In the genomic region with DNA sequence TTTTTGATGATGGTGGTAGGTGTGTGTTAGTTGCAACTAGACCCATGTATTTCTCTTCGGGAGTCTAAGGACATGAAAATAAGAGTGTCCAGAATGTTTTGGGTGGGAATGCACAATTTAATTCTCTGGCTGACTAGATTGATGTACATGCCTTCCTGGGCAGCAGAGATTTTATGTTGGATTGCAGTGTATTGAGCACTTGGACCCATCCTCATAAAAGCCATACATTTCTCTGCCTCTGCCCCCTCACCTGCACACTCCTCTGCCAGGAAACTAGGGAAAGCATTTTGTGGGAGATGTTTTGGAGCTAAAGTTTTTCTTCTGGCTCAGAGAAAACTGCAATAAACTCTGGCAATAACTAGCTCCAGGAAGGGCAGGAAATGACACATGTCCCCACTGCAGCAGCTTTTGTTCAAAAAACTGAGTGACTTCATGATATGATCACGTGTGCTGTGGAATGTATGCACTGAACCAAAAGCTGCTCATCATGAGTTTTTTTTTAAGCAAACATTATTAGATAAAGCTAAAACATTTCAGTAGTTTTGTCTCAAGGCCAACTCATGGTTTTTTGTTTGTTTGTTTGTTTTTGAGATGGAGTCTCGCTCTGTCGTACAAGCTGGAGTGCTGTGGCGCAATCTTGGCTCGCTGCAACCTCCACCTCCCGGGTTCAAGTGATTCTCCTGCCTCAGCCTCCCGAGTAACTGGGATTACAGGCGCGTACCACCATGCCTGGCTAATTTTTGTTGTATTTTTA, we compare ENCODE assay signal across 7 cellular contexts. TPM values are rescaled to one million over a fixed set of nuclear protein-coding genes. Genes with fewer than 3 reads are reported as not detected.
DNase-seq lines count a peak whose midpoint lies in the region; ATAC-seq lines count a peak whose summit lies in the region.
"Had no signal": no experiment of that assay in that cellular context is flagged by ENCODE, and none has a peak within 500 bp of the region (broad histone marks: within the 10 kb centered on the region; RNA-seq: fewer than 3 reads in every experiment).

No MANE protein-coding gene starts in this region.

- H3K4me3 Mint-ChIP-seq in natural killer cell treated with Interleukin-12 subunit alpha and Interleukin-12 subunit beta and Interleukin-15 and Interleukin-18, amount 100 ng/mL, for 72 hours = no peak overlapping the region

- no peaks in the 10 kb centered on the region for H3K9me3 Mint-ChIP-seq in natural killer cell treated with Interleukin-12 subunit alpha and Interleukin-12 subunit beta and Interleukin-15 and Interleukin-18, amount 100 ng/mL, for 72 hours

- H3K27me3 Mint-ChIP-seq in natural killer cell treated with Interleukin-12 subunit alpha and Interleukin-12 subunit beta and Interleukin-15 and Interleukin-18, amount 100 ng/mL, for 72 hours = no peaks in the 10 kb centered on the region

- DNase-seq in HT1080 (ENCODE audit: low read depth) (peak; percentile 93), astrocyte of the hippocampus (ENCODE audit: low read depth, low spot score) (peak; percentile 75), NCI-H146 treated with DMSO at 0.1 percent for 48 hours (lab: John Stamatoyannopoulos, UW; ENCODE audit: unreplicated experiment) (no peak)
- DNase-seq in natural killer cell treated with Interleukin-12 subunit alpha and Interleukin-12 subunit beta and Interleukin-15 and Interleukin-18, amount 100 ng/mL, for 72 hours (ENCODE audit: low spot score) = no peak

- peak overlapping the region; percentile 1 to 48 for H3K27ac Mint-ChIP-seq in natural killer cell treated with Interleukin-12 subunit alpha and Interleukin-12 subunit beta and Interleukin-15 and Interleukin-18, amount 100 ng/mL, for 72 hours

- peaks cover under 1% of the 10 kb centered on the region for H3K36me3 Mint-ChIP-seq in natural killer cell treated with Interleukin-12 subunit alpha and Interleukin-12 subunit beta and Interleukin-15 and Interleukin-18, amount 100 ng/mL, for 72 hours

- ATAC-seq in natural killer cell treated with Interleukin-12 subunit alpha and Interleukin-12 subunit beta and Interleukin-15 and Interleukin-18, amount 100 ng/mL, for 72 hours = peak; percentile 53 to 82
- ATAC-seq in HG02588 (IDR thresholded peaks at IDR 0.05; ENCODE audit: unreplicated experiment) = no peak
- ATAC-seq in GM21723 (IDR thresholded peaks at IDR 0.05; ENCODE audit: unreplicated experiment) = no peak

- peaks cover 10 to 12% of the 10 kb centered on the region in 2 donors for H3K4me1 Mint-ChIP-seq in natural killer cell treated with Interleukin-12 subunit alpha and Interleukin-12 subunit beta and Interleukin-15 and Interleukin-18, amount 100 ng/mL, for 72 hours (ENCODE audit: low read depth in 2 of 2)

RNA-seq across cellular contexts. Expression of gene RIT1, which starts 17.6 kb away (rescaled TPM):
- 9.1 and 10.1 TPM in 2 replicates for total RNA-seq in HT1080 (2014; rRNA removed; shearing (Covaris generic))
- polyA plus RNA-seq in HT1080 (2015; cell fraction: cytosol; rRNA removed) = 7.3 and 10.8 TPM in 2 replicates
- 14.0 and 20.3 TPM in 2 replicates for polyA plus RNA-seq in HT1080 (2015; cell fraction: nucleus; rRNA removed)
- total RNA-seq in natural killer cell treated with Interleukin-12 subunit alpha and Interleukin-12 subunit beta and Interleukin-15 and Interleukin-18, amount 100 ng/mL, for 72 hours = 10 to 100 TPM; 29.4 to 40.2 TPM

RNA-seq across cellular contexts. Expression of gene SYT11, which starts 34.2 kb away (rescaled TPM):
- total RNA-seq in HT1080 (2014; rRNA removed; shearing (Covaris generic)) = 15.0 and 16.9 TPM in 2 replicates
- 8.4 and 11.8 TPM in 2 replicates for polyA plus RNA-seq in HT1080 (2015; cell fraction: cytosol; rRNA removed)
- 28.6 and 30.5 TPM in 2 replicates for polyA plus RNA-seq in HT1080 (2015; cell fraction: nucleus; rRNA removed)
- 10 to 100 TPM; 29.3 to 43.9 TPM for total RNA-seq in natural killer cell treated with Interleukin-12 subunit alpha and Interleukin-12 subunit beta and Interleukin-15 and Interleukin-18, amount 100 ng/mL, for 72 hours

RNA-seq across cellular contexts. Expression of gene GON4L, which starts 36.6 kb away (rescaled TPM):
- 16.2 and 16.9 TPM in 2 replicates for total RNA-seq in HT1080 (2014; rRNA removed; shearing (Covaris generic))
- polyA plus RNA-seq in HT1080 (2015; cell fraction: cytosol; rRNA removed) = 7.7 and 10.0 TPM in 2 replicates
- polyA plus RNA-seq in HT1080 (2015; cell fraction: nucleus; rRNA removed) = 51.4 and 60.3 TPM in 2 replicates
- total RNA-seq in natural killer cell treated with Interleukin-12 subunit alpha and Interleukin-12 subunit beta and Interleukin-15 and Interleukin-18, amount 100 ng/mL, for 72 hours = 100 to 1,000 TPM in 1 of 2 donors, 10 to 100 TPM in 1; 91.0 to 124 TPM

RNA-seq across cellular contexts. Expression of gene KHDC4, which starts 40.6 kb away (rescaled TPM):
- 31.2 and 36.2 TPM in 2 replicates for total RNA-seq in HT1080 (2014; rRNA removed; shearing (Covaris generic))
- polyA plus RNA-seq in HT1080 (2015; cell fraction: cytosol; rRNA removed) = 32.6 and 33.2 TPM in 2 replicates
- 267 and 335 TPM in 2 replicates for polyA plus RNA-seq in HT1080 (2015; cell fraction: nucleus; rRNA removed)
- 10 to 100 TPM; 47.6 to 96.0 TPM for total RNA-seq in natural killer cell treated with Interleukin-12 subunit alpha and Interleukin-12 subunit beta and Interleukin-15 and Interleukin-18, amount 100 ng/mL, for 72 hours

RNA-seq across cellular contexts. Expression of gene RXFP4, which starts 47.9 kb away (rescaled TPM):
- total RNA-seq in HT1080 (2014; rRNA removed; shearing (Covaris generic)) = 0.55 TPM in 1 of 2 replicates, not detected in the other
- 0.12 TPM in 1 of 2 replicates, not detected in the other for polyA plus RNA-seq in HT1080 (2015; cell fraction: cytosol; rRNA removed)
- 0.10 TPM in 1 of 2 replicates, not detected in the other for polyA plus RNA-seq in HT1080 (2015; cell fraction: nucleus; rRNA removed)
- total RNA-seq in natural killer cell treated with Interleukin-12 subunit alpha and Interleukin-12 subunit beta and Interleukin-15 and Interleukin-18, amount 100 ng/mL, for 72 hours = not detected
- total RNA-seq: T-helper 1 cell treated with Interleukin-12 subunit alpha and Interleukin-12 subunit beta and Interleukin-4 antibody, amounts not matched to agents 30 ng/mL and 1 ng/mL, for 36 hours had no signal

Comparison
In these comparisons a context has a peak if more than half of its experiments do, and no peak if none do; other contexts are left out.
1. DNase-seq: peak in HT1080 (single experiment) and astrocyte of the hippocampus (single experiment); none in natural killer cell treated with Interleukin-12 subunit alpha and Interleukin-12 subunit beta and Interleukin-15 and Interleukin-18, amount 100 ng/mL, for 72 hours (single experiment) and NCI-H146 treated with DMSO at 0.1 percent for 48 hours (single experiment).
2. ATAC-seq: peak in natural killer cell treated with Interleukin-12 subunit alpha and Interleukin-12 subunit beta and Interleukin-15 and Interleukin-18, amount 100 ng/mL, for 72 hours (2 of 2); none in HG02588 (single experiment) and GM21723 (single experiment).